1 cellular context compared by ENCODE assay signal in genomic region chr6:11755725-11756124, GRCh38.
TF ChIP-seq lines count a peak whose summit lies in the region.

No MANE protein-coding gene starts in this region.

TF ChIP-seq in WTC11, 78 proteins besides CTCF, POLR2A, EP300 and RAD21:
- TF ChIP-seq ZBTB43 (CRISPR knock-in tag; IDR thresholded peaks at IDR 0.05) (no peak), ZNF232 (CRISPR knock-in tag; IDR thresholded peaks at IDR 0.05) (no peak), OVOL2 (CRISPR knock-in tag; IDR thresholded peaks at IDR 0.05; ENCODE audit: borderline replicate concordance) (no peak), CDX4 (CRISPR knock-in tag; IDR thresholded peaks at IDR 0.05; ENCODE audit: borderline replicate concordance) (no peak), ARID4B (CRISPR knock-in tag; IDR thresholded peaks at IDR 0.05; ENCODE audit: borderline replicate concordance) (no peak), SMAD3 (CRISPR knock-in tag; IDR thresholded peaks at IDR 0.05; ENCODE audit: borderline replicate concordance) (no peak), NR3C1 (CRISPR knock-in tag; conservative IDR thresholded peaks at IDR 0.05; ENCODE audit: low read depth) (no peak), AFF4 (CRISPR knock-in tag; IDR thresholded peaks at IDR 0.05; ENCODE audit: borderline replicate concordance) (no peak), GABPB1 (CRISPR knock-in tag; IDR thresholded peaks at IDR 0.05) (no peak), PRRX2 (CRISPR knock-in tag; IDR thresholded peaks at IDR 0.05) (no peak), MYBL2 (CRISPR knock-in tag; IDR thresholded peaks at IDR 0.05) (no peak)
- TF ChIP-seq, protein P1, sequence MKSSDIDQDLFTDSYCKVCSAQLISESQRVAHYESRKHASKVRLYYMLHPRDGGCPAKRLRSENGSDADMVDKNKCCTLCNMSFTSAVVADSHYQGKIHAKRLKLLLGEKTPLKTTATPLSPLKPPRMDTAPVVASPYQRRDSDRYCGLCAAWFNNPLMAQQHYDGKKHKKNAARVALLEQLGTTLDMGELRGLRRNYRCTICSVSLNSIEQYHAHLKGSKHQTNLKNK (CRISPR knock-in tag; IDR thresholded peaks at IDR 0.05) = no peak
- TF ChIP-seq, protein P2, sequence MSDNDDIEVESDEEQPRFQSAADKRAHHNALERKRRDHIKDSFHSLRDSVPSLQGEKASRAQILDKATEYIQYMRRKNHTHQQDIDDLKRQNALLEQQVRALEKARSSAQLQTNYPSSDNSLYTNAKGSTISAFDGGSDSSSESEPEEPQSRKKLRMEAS (CRISPR knock-in tag; IDR thresholded peaks at IDR 0.05) = no peak
TF ChIP-seq in WTC11: peak in this region for 0.
